ENCODE assay signal across 1 cellular context in the genomic region with DNA sequence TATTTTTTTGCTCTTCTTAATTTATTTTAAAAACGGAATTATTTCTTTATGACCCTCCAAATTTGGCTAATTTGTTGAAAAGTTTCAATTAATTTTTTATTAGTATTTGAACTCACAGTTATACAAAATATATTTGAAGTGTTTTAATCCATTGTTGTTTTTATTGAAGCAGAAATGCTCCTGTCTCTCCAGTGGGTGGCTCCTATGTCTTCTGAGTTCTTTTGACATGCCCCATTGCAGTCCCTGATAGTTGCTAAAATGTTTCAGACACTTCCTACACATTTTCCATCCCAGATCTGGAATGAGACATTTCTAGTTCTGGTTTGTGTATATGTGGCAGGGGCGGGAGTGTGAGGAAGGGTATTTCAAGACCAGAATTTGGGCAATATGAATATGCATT.
TF ChIP-seq lines count a peak whose summit lies in the region.

No MANE protein-coding gene starts in this region.

TF ChIP-seq in GM23338, 12 proteins besides CTCF, POLR2A, EP300 and RAD21 (continued from another document):
- no peak for TF ChIP-seq CREB1 (CRISPR knock-in tag; IDR thresholded peaks at IDR 0.05; ENCODE audit: low read depth)
- TF ChIP-seq ZNF114 (CRISPR knock-in tag; IDR thresholded peaks at IDR 0.05) = no peak
- TF ChIP-seq, protein P1, sequence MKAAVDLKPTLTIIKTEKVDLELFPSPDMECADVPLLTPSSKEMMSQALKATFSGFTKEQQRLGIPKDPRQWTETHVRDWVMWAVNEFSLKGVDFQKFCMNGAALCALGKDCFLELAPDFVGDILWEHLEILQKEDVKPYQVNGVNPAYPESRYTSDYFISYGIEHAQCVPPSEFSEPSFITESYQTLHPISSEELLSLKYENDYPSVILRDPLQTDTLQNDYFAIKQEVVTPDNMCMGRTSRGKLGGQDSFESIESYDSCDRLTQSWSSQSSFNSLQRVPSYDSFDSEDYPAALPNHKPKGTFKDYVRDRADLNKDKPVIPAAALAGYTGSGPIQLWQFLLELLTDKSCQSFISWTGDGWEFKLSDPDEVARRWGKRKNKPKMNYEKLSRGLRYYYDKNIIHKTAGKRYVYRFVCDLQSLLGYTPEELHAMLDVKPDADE (IDR thresholded peaks at IDR 0.05) = no peak
- TF ChIP-seq ZNF331 (CRISPR knock-in tag; IDR thresholded peaks at IDR 0.05; ENCODE audit: low read depth) = no peak
- TF ChIP-seq, protein P2, sequence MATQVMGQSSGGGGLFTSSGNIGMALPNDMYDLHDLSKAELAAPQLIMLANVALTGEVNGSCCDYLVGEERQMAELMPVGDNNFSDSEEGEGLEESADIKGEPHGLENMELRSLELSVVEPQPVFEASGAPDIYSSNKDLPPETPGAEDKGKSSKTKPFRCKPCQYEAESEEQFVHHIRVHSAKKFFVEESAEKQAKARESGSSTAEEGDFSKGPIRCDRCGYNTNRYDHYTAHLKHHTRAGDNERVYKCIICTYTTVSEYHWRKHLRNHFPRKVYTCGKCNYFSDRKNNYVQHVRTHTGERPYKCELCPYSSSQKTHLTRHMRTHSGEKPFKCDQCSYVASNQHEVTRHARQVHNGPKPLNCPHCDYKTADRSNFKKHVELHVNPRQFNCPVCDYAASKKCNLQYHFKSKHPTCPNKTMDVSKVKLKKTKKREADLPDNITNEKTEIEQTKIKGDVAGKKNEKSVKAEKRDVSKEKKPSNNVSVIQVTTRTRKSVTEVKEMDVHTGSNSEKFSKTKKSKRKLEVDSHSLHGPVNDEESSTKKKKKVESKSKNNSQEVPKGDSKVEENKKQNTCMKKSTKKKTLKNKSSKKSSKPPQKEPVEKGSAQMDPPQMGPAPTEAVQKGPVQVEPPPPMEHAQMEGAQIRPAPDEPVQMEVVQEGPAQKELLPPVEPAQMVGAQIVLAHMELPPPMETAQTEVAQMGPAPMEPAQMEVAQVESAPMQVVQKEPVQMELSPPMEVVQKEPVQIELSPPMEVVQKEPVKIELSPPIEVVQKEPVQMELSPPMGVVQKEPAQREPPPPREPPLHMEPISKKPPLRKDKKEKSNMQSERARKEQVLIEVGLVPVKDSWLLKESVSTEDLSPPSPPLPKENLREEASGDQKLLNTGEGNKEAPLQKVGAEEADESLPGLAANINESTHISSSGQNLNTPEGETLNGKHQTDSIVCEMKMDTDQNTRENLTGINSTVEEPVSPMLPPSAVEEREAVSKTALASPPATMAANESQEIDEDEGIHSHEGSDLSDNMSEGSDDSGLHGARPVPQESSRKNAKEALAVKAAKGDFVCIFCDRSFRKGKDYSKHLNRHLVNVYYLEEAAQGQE (IDR thresholded peaks at IDR 0.05; ENCODE audit: unreplicated experiment) = no peak
- TF ChIP-seq EZH2 (IDR thresholded peaks at IDR 0.05; ENCODE audit: low read depth, unreplicated experiment) = no peak
- no peak for TF ChIP-seq STAT1 (IDR thresholded peaks at IDR 0.05; ENCODE audit: unreplicated experiment)
- no peak for TF ChIP-seq EZH2phosphoT487 (IDR thresholded peaks at IDR 0.05; ENCODE audit: unreplicated experiment)
- TF ChIP-seq NANOG (IDR thresholded peaks at IDR 0.05; ENCODE audit: borderline replicate concordance) = no peak
- TF ChIP-seq POLR2AphosphoS5 (IDR thresholded peaks at IDR 0.05; ENCODE audit: low read depth) = no peak
